8 cellular contexts compared by ENCODE assay signal in the genomic region with DNA sequence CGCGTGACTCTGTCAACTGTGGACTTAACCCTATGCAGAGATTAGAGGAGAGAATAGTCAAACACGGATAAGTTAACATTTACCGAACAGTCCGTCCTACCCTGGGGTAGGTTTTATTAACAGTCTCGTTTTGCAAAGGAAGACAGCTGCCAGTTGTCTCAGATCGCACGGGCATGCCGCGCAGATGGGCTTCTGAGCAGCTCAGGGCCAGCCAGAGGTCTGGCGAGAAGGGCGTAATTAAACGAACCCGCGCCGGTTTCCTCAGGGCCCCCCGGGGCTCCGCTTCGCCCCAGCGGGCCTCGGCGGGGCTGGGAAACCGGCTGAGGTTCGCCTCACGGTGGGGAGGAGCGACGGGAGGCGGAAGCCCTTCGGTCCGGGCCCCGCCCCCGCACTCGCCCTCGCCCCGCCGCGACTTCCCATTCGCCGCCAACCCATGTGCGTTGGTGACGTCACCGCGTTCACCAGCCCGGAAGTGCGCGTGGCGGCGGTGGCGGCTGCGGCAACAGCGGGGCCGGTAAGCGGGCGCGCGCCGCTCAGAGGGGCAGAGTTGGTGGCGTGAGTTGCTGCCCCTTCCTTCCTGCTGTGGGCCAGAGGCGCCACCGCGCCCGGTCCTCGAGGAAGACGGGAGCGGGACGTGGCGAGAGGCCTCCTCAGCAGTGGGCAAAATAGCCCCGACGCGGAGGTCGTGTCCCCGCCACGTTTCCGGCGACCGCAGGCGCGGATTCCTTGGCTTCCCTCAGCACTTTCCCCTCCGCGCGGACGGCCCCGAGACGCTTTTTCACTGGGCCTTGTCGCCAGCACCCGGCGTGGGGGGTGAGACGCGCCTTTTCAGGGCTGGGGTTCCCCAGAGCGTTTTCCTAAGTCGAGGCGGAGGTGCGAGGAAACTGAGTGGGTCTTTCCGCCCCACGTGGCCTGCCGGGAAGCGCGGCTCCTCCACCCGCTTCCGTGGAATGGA. TPM values are rescaled to one million over a fixed set of nuclear protein-coding genes. Genes with fewer than 3 reads are reported as not detected.
DNase-seq lines count a peak whose midpoint lies in the region; ATAC-seq and TF ChIP-seq lines count a peak whose summit lies in the region.

TRNT1 (plus strand) TSS at position 464 of the 955 bp plus-strand sequence. CDS start 2,101 bp downstream, outside the sequence.

- no peaks in the 10 kb centered on the region for H3F3A ChIP-seq in OCI-LY1 (ENCODE audit: insufficient read depth, low read length)

- H3K9me3 ChIP-seq in HUES6 (ENCODE audit: control insufficient read depth, insufficient read depth, low read depth, low read length), result no peaks in the 10 kb centered on the region
- H3K9me3 ChIP-seq in OCI-LY1 (ENCODE audit: low read length), result no peaks in the 10 kb centered on the region
- H3K9me3 ChIP-seq in mesodermal cell (ENCODE audit: control insufficient read depth, low read length), result no peaks in the 10 kb centered on the region

- in situ Hi-C loops in endometrial microvascular endothelial cells (cut with HindIII; ENCODE audit: inconsistent ontology term, low pct_unique_long_range_greater_than_20kb, low sequenced_read_pairs), result no loop called here

- H3K9me2 ChIP-seq in OCI-LY1 (ENCODE audit: low read depth, low read length), result no peaks in the 10 kb centered on the region

- H3K9ac ChIP-seq in HUES6 (ENCODE audit: low read length) (peak within 1 kb of the TSS; percentile 100), OCI-LY1 (ENCODE audit: low read length) (peak within 1 kb of the TSS; percentile 92)

- peak; percentile 94 for ATAC-seq in GM21447 (IDR thresholded peaks at IDR 0.05; ENCODE audit: unreplicated experiment)

- H3K27me3 ChIP-seq in HUES6 (ENCODE audit: control insufficient read depth, insufficient read depth, low read length), result no peaks in the 10 kb centered on the region
- H3K27me3 ChIP-seq in OCI-LY1 (ENCODE audit: insufficient read depth, low read length), result no peaks in the 10 kb centered on the region

- H2AFZ ChIP-seq in OCI-LY1 (ENCODE audit: low read length), result peak within 1 kb of the TSS; percentile 100

- H3K4me1 ChIP-seq in HUES6 (ENCODE audit: control insufficient read depth, insufficient read depth, low read length) (peaks cover 7% of the 10 kb centered on the region; the same call in 1 of the 2 replicates), OCI-LY1 (ENCODE audit: insufficient read depth, low read length, severe bottlenecking) (peaks cover 24% of the 10 kb centered on the region), mesodermal cell (ENCODE audit: control insufficient read depth, insufficient read depth, low read length, poor library complexity, severe bottlenecking) (peaks cover 8% of the 10 kb centered on the region)

- peak within 1 kb of the TSS; percentile 74 for H3K4me2 ChIP-seq in OCI-LY1 (ENCODE audit: low read length)

- H3K79me2 ChIP-seq in OCI-LY1 (ENCODE audit: insufficient read depth, low read length), result peaks cover 21% of the 10 kb centered on the region

- H4K20me1 ChIP-seq in OCI-LY1 (ENCODE audit: insufficient read depth, low read length), result no peaks in the 10 kb centered on the region

- peak within 1 kb of the TSS; percentile 99 for H3K4me3 ChIP-seq in HUES6 (ENCODE audit: low read depth, low read length)
- peak within 1 kb of the TSS; percentile 90 for H3K4me3 ChIP-seq in OCI-LY1 (ENCODE audit: low read depth, low read length, poor library complexity, severe bottlenecking)
- H3K4me3 ChIP-seq in mesodermal cell (ENCODE audit: extremely low read depth, insufficient read depth, low read length, poor library complexity, severe bottlenecking), result peak within 1 kb of the TSS; percentile 78

- H3K36me3 ChIP-seq in HUES6 (ENCODE audit: control insufficient read depth, insufficient read depth, low read length), result peaks cover 28% of the 10 kb centered on the region
- H3K36me3 ChIP-seq in OCI-LY1 (ENCODE audit: insufficient read depth, low read length), result peaks cover 35% of the 10 kb centered on the region
- peaks cover 34% of the 10 kb centered on the region for H3K36me3 ChIP-seq in mesodermal cell (ENCODE audit: control insufficient read depth, insufficient read depth, low read length)

- peak; percentile 98 for DNase-seq in D341Med (ENCODE audit: low spot score)
- DNase-seq in activated CD8-positive, alpha-beta memory T cell treated with anti-CD3 and anti-CD28 coated beads, Interleukin-2, amount 50 U/mL, for 4 hours, result peak; percentile 98
- DNase-seq in stimulated activated CD8-positive, alpha-beta memory T cell treated with anti-CD3 and anti-CD28 coated beads, Interleukin-15, amount 100 ng/mL, for 24 hours (ENCODE audit: low read depth), result peak; percentile 95

- H3K27ac ChIP-seq in HUES6 (ENCODE audit: low read depth, low read length) (peak within 1 kb of the TSS; percentile 98), OCI-LY1 (ENCODE audit: low read depth, low read length, poor library complexity, severe bottlenecking) (peak within 1 kb of the TSS; percentile 68), mesodermal cell (ENCODE audit: low read depth, low read length, severe bottlenecking) (peak within 1 kb of the TSS; percentile 95)

- no peak for TF ChIP-seq CTCF in OCI-LY1 (IDR thresholded peaks at IDR 0.05; ENCODE audit: low read length)

- 1 to 2% methylated on average over 68 to 86 of the region's 100 CpGs for WGBS in mesodermal cell (ENCODE audit: insufficient coverage in 2 of 2), 2 experiments

RNA-seq across cellular contexts. Expression of gene TRNT1, which starts in this region (rescaled TPM):
- total RNA-seq in endometrial microvascular endothelial cells (ENCODE audit: inconsistent ontology term), result 32.6 TPM
- 21.6 TPM for polyA plus RNA-seq in mesodermal cell (2013, experiment 1 of 2)
- 28.7 TPM for polyA plus RNA-seq in mesodermal cell (2013, experiment 2 of 2)

Comparison
In these comparisons a context has a peak if more than half of its experiments do, and no peak if none do; other contexts are left out.
1. Peak in every context shown above with its lines: DNase-seq, ATAC-seq, H3K4me3 ChIP-seq and H3K27ac ChIP-seq.